ENCODE assay signal across 9 cellular contexts in genomic region chr2:238863749-238864206, GRCh38. TPM values are rescaled to one million over a fixed set of nuclear protein-coding genes. Genes with fewer than 3 reads are reported as not detected.
DNase-seq lines count a peak whose midpoint lies in the region; ATAC-seq, FAIRE-seq and TF ChIP-seq lines count a peak whose summit lies in the region.
"Had no signal": no experiment of that assay in that cellular context is flagged by ENCODE, and none has a peak within 500 bp of the region (broad histone marks: within the 10 kb centered on the region; RNA-seq: fewer than 3 reads in every experiment).

No MANE protein-coding gene starts in this region.

- no peaks in the 10 kb centered on the region for H3K27me3 ChIP-seq in HUES64 (ENCODE audit: insufficient read depth, low read length)
- H3K27me3 ChIP-seq in colonic mucosa = no peaks in the 10 kb centered on the region
- peaks cover 5% of the 10 kb centered on the region for H3K27me3 ChIP-seq in mucosa of stomach (ENCODE audit: control insufficient read depth, insufficient read depth, low read length)
- no peaks in the 10 kb centered on the region for H3K27me3 ChIP-seq in tibial artery

- ATAC-seq in HG02870 (IDR thresholded peaks at IDR 0.05; ENCODE audit: unreplicated experiment) (no peak), HG02798 (IDR thresholded peaks at IDR 0.05; ENCODE audit: poor library complexity, unreplicated experiment) (no peak)

- H3K4me3 ChIP-seq in HUES64 (ENCODE audit: low read length) (no peak overlapping the region), colonic mucosa (no peak overlapping the region), mucosa of stomach (ENCODE audit: low read length) (no peak overlapping the region), tibial artery (peak overlapping the region in 1 of 2 donors; percentile 35), kidney (ENCODE audit: low read length in 2 of 2) (no peak overlapping the region)

- DNase-seq in colonic mucosa (no peak), tibial artery (peak in 1 of 2 donors; percentile 57), KBM-7 (no peak), kidney (no peak)

- no peaks in the 10 kb centered on the region for H3K9me3 ChIP-seq in HUES64 (ENCODE audit: insufficient read depth, low read depth, low read length)
- no peaks in the 10 kb centered on the region for H3K9me3 ChIP-seq in colonic mucosa
- no peaks in the 10 kb centered on the region for H3K9me3 ChIP-seq in mucosa of stomach (ENCODE audit: control insufficient read depth, low read length)
- H3K9me3 ChIP-seq in tibial artery = no peaks in the 10 kb centered on the region
- H3K9me3 ChIP-seq in kidney (ENCODE audit: control insufficient read depth in 1 of 2, low read length in 2 of 2) = no peaks in the 10 kb centered on the region
- H3K9me3 ChIP-seq: neutrophil had no signal

- H3K27ac ChIP-seq in HUES64 (ENCODE audit: low read depth, low read length) (peak overlapping the region; percentile 51; the same call in 1 of the 2 replicates), colonic mucosa (peak overlapping the region; percentile 66), tibial artery (peak overlapping the region; percentile 86), kidney (ENCODE audit: low read depth in 2 of 2, low read length in 2 of 2) (no peak overlapping the region)
- H3K27ac ChIP-seq: neutrophil had no signal

- H3K4me1 ChIP-seq in HUES64 (ENCODE audit: insufficient read depth, low read length) = peaks cover 18% of the 10 kb centered on the region; the same call in 1 of the 2 replicates
- H3K4me1 ChIP-seq in colonic mucosa = peaks cover 4% of the 10 kb centered on the region
- peaks cover 41% of the 10 kb centered on the region for H3K4me1 ChIP-seq in mucosa of stomach (ENCODE audit: control insufficient read depth, insufficient read depth, low read length)
- H3K4me1 ChIP-seq in tibial artery = peaks cover 0 to 58% (median 51%) of the 10 kb centered on the region in 4 donors
- H3K4me1 ChIP-seq in kidney (ENCODE audit: control insufficient read depth in 1 of 2, insufficient read depth in 1 of 2, low read depth in 1 of 2, low read length in 2 of 2) = peaks cover 0 to 6% of the 10 kb centered on the region in 2 donors

- in situ Hi-C loops in KBM-7 (cut with MboI; ENCODE audit: low pct_unique_long_range_greater_than_20kb, low sequenced_read_pairs) = no loop called here

- intact Hi-C loops in colonic mucosa (cut with DNase I) = no loop called here
- intact Hi-C loops in tibial artery (cut with DNase I; ENCODE audit: low total_unique reads) = no loop called here
- intact Hi-C loops in kidney (cut with DNase I) = no loop called here

- no peaks in the 10 kb centered on the region for H3K36me3 ChIP-seq in HUES64 (ENCODE audit: insufficient read depth, low read length)
- no peaks in the 10 kb centered on the region for H3K36me3 ChIP-seq in colonic mucosa
- no peaks in the 10 kb centered on the region for H3K36me3 ChIP-seq in mucosa of stomach (ENCODE audit: control insufficient read depth, insufficient read depth, low read length)
- no peaks in the 10 kb centered on the region for H3K36me3 ChIP-seq in tibial artery
- no peaks in the 10 kb centered on the region for H3K36me3 ChIP-seq in kidney (ENCODE audit: control insufficient read depth in 1 of 2, insufficient read depth in 2 of 2, low read length in 2 of 2)
- H3K36me3 ChIP-seq: neutrophil had no signal

- no peak overlapping the region for H3K9ac ChIP-seq in HUES64 (ENCODE audit: low read depth, low read length)
- H3K9ac ChIP-seq in colonic mucosa (ENCODE audit: low read depth in 2 of 2, low read length in 2 of 2) = peak overlapping the region in 1 of 2 donors; percentile 46
- H3K9ac ChIP-seq in mucosa of stomach (ENCODE audit: low read length) = peak overlapping the region; percentile 42
- no peak overlapping the region for H3K9ac ChIP-seq in kidney (ENCODE audit: low read length in 2 of 2)

- no peak for TF ChIP-seq CTCF in colonic mucosa (IDR thresholded peaks at IDR 0.05)
- TF ChIP-seq CTCF in tibial artery (IDR thresholded peaks at IDR 0.05) = no peak
- TF ChIP-seq CTCF in kidney (IDR thresholded peaks at IDR 0.05; ENCODE audit: borderline replicate concordance, extremely low read depth, insufficient read depth) = no peak

- WGBS in HUES64 = 82% methylated on average over 9 of the region's 9 CpGs

- FAIRE-seq in kidney (lab: Jason Lieb, UNC) = no peak

RNA-seq across cellular contexts. Expression of gene TWIST2, which starts 15.9 kb away (rescaled TPM):
- polyA plus RNA-seq in HUES64 (2013, experiment 1 of 2) = 1.9 TPM
- 3.5 TPM for polyA plus RNA-seq in HUES64 (2013, experiment 2 of 2)
- total RNA-seq in colonic mucosa (1 to 10 TPM in 1 of 2 donors, under 1 TPM in 1; 0.82 to 2.7 TPM), kidney (1.4 TPM)
- 0.56 TPM for polyA plus RNA-seq in kidney (ENCODE audit: insufficient read depth, low read depth, low replicate concordance)

Comparison
In these comparisons a context has a peak if more than half of its experiments do, and no peak if none do; other contexts are left out.
1. H3K27ac ChIP-seq: peak in HUES64 (single experiment), colonic mucosa (single experiment) and tibial artery (2 of 2); none in kidney (0 of 2).